Comparison of ENCODE assay signal across 8 cellular contexts in the genomic region with DNA sequence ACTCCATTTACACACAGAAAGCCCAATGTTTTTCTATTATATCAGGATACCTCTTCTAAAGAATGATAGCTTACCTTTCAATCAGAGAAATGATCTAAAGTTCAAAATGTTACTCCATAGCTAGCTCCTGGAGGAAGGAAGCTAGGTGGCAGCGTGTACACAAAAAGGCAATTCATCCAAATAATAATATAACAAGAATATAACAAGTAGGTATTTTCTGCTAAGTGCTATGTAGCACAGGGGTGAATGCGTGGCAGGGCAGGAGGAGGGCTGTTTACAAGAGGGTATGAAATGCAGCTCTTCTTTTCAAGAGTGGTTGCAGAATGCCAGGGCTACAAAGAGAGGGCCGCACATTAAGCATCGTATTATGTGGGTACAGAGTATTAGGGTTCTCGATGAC. TPM values are rescaled to one million over a fixed set of nuclear protein-coding genes. Genes with fewer than 3 reads are reported as not detected.
DNase-seq lines count a peak whose midpoint lies in the region; ATAC-seq and TF ChIP-seq lines count a peak whose summit lies in the region.

No MANE protein-coding gene starts in this region.

- H3K9me3 Mint-ChIP-seq in CD4-positive, alpha-beta T cell: no peaks in the 10 kb centered on the region
- H3K9me3 Mint-ChIP-seq in activated naive CD4-positive, alpha-beta T cell treated with anti-CD3 and anti-CD28 coated beads, Interleukin-2, amount 50 U/mL, for 72 hours: no peaks in the 10 kb centered on the region

- H3K4me1 Mint-ChIP-seq in CD4-positive, alpha-beta T cell (ENCODE audit: low read depth): peaks cover 52% of the 10 kb centered on the region

- H3K4me3 ChIP-seq in iPS-15b (ENCODE audit: low read depth, low read length): peak overlapping the region; percentile 99
- peak overlapping the region; percentile 81 to 99 (median 91) for H3K4me3 ChIP-seq in subcutaneous abdominal adipose tissue (ENCODE audit: low read depth in 1 of 5, low read length in 5 of 5)

- no peak for TF ChIP-seq CTCF in CD4-positive, alpha-beta T cell (IDR thresholded peaks at IDR 0.05)

- peak in 1 of 10 experiments; percentile 5 for DNase-seq in CD4-positive, alpha-beta T cell
- DNase-seq in activated naive CD4-positive, alpha-beta T cell treated with anti-CD3 and anti-CD28 coated beads, Interleukin-2, amount 50 U/mL, for 72 hours (ENCODE audit: low spot score in 2 of 2): no peak
- no peak for DNase-seq in LoVo (ENCODE audit: low spot score)

- H3K27ac Mint-ChIP-seq in CD4-positive, alpha-beta T cell: peak overlapping the region; percentile 99
- H3K27ac Mint-ChIP-seq in activated naive CD4-positive, alpha-beta T cell treated with anti-CD3 and anti-CD28 coated beads, Interleukin-2, amount 50 U/mL, for 72 hours: peak overlapping the region; percentile 96 to 100

- no peak for ATAC-seq in CD4-positive, alpha-beta T cell (ENCODE audit: poor library complexity)
- peak; percentile 3 for ATAC-seq in HG03066 (IDR thresholded peaks at IDR 0.05; ENCODE audit: low read depth, unreplicated experiment)
- peak; percentile 1 to 11 for ATAC-seq in activated naive CD4-positive, alpha-beta T cell treated with anti-CD3 and anti-CD28 coated beads, Interleukin-2, amount 50 U/mL, for 72 hours
- no peak for ATAC-seq in HG02678 (IDR thresholded peaks at IDR 0.05; ENCODE audit: unreplicated experiment)
- ATAC-seq in HG03097 (IDR thresholded peaks at IDR 0.05; ENCODE audit: low FRiP score, unreplicated experiment): no peak

- CTCF ChIA-PET in CD4-positive, alpha-beta T cell (lab: Charles Lee): interaction anchor here (0.7 kb wide), 1 partner anchor 67 kb away, joined by 3 read pairs; the partner anchor contains the start of gene HIF1A

- no peaks in the 10 kb centered on the region for H3K27me3 Mint-ChIP-seq in CD4-positive, alpha-beta T cell

- peak overlapping the region; percentile 93 for H3K4me3 Mint-ChIP-seq in CD4-positive, alpha-beta T cell

- H3K4me1 ChIP-seq in iPS-15b (ENCODE audit: control insufficient read depth, insufficient read depth, low read length): peaks cover 16% of the 10 kb centered on the region
- peaks cover 0 to 29% (median 19%) of the 10 kb centered on the region in 5 donors for H3K4me1 ChIP-seq in subcutaneous abdominal adipose tissue (ENCODE audit: control insufficient read depth in 5 of 5, insufficient read depth in 5 of 5, low read length in 5 of 5)

- H3K9ac ChIP-seq in iPS-15b (ENCODE audit: low read depth, low read length) (peak overlapping the region; percentile 82), subcutaneous abdominal adipose tissue (ENCODE audit: low read length in 5 of 5) (peak overlapping the region; percentile 72 to 88 (median 73))

- H3K36me3 Mint-ChIP-seq in CD4-positive, alpha-beta T cell (ENCODE audit: low read depth): peaks cover 23% of the 10 kb centered on the region
- peaks cover 15% of the 10 kb centered on the region in 2 donors for H3K36me3 Mint-ChIP-seq in activated naive CD4-positive, alpha-beta T cell treated with anti-CD3 and anti-CD28 coated beads, Interleukin-2, amount 50 U/mL, for 72 hours

- H3K27me3 ChIP-seq in CD4-positive, alpha-beta T cell (ENCODE audit: control insufficient read depth, insufficient read depth, low read length): no peaks in the 10 kb centered on the region
- H3K27me3 ChIP-seq in iPS-15b (ENCODE audit: control insufficient read depth, insufficient read depth, low read length) (no peaks in the 10 kb centered on the region), subcutaneous abdominal adipose tissue (ENCODE audit: control insufficient read depth in 5 of 5, insufficient read depth in 4 of 5, low read length in 5 of 5) (no peaks in the 10 kb centered on the region)

- H3K9me3 ChIP-seq in CD4-positive, alpha-beta T cell (ENCODE audit: control insufficient read depth, low read length): no peaks in the 10 kb centered on the region
- H3K9me3 ChIP-seq in iPS-15b (ENCODE audit: control insufficient read depth, insufficient read depth, low read length) (no peaks in the 10 kb centered on the region), subcutaneous abdominal adipose tissue (ENCODE audit: control insufficient read depth in 5 of 5, low read length in 5 of 5) (no peaks in the 10 kb centered on the region)

- H3K27ac ChIP-seq in CD4-positive, alpha-beta T cell (ENCODE audit: low read depth, low read length): peak overlapping the region; percentile 96
- peak overlapping the region; percentile 86 for H3K27ac ChIP-seq in subcutaneous abdominal adipose tissue (ENCODE audit: low read depth, low read length)

- intact Hi-C loops in CD4-positive, alpha-beta T cell (cut with DNase I, micrococcal nuclease): no loop called here

- H3K36me3 ChIP-seq in iPS-15b (ENCODE audit: control insufficient read depth, insufficient read depth, low read length) (no peaks in the 10 kb centered on the region), subcutaneous abdominal adipose tissue (ENCODE audit: control insufficient read depth in 5 of 5, insufficient read depth in 5 of 5, low read length in 5 of 5) (peaks cover 0 to 5% (median 0%) of the 10 kb centered on the region in 5 donors)

- POLR2A ChIA-PET in CD4-positive, alpha-beta T cell (lab: Charles Lee): interaction anchor here (0.6 to 2.3 kb wide), 27 partner anchors 8 to 1513 kb away, joined by 3 to 37 read pairs (median 4); partner anchors contain the start of genes HIF1A, PPM1A and TMEM30B

RNA-seq across cellular contexts. Expression of gene SNAPC1, which starts 0.7 kb away (rescaled TPM):
- total RNA-seq in CD4-positive, alpha-beta T cell: 1 to 10 TPM; 4.8 to 5.0 TPM
- 10 to 100 TPM; 10.5 to 11.4 TPM for total RNA-seq in activated naive CD4-positive, alpha-beta T cell treated with anti-CD3 and anti-CD28 coated beads, Interleukin-2, amount 50 U/mL, for 72 hours

RNA-seq across cellular contexts. Expression of gene SYT16, which starts 50.9 kb away (rescaled TPM):
- total RNA-seq in CD4-positive, alpha-beta T cell: not detected
- not detected for total RNA-seq in activated naive CD4-positive, alpha-beta T cell treated with anti-CD3 and anti-CD28 coated beads, Interleukin-2, amount 50 U/mL, for 72 hours

Comparison
In these comparisons a context has a peak if more than half of its experiments do, and no peak if none do; other contexts are left out.
1. ATAC-seq: peak in HG03066 (single experiment) and activated naive CD4-positive, alpha-beta T cell treated with anti-CD3 and anti-CD28 coated beads, Interleukin-2, amount 50 U/mL, for 72 hours (2 of 2); none in CD4-positive, alpha-beta T cell (single experiment), HG02678 (single experiment) and HG03097 (single experiment).